In genomic region chr7:107870427-107871000, GRCh38 we compare ENCODE assay signal across 32 cellular contexts.
"Had no signal": no experiment of that assay in that cellular context is flagged by ENCODE, and none has a peak within 500 bp of the region (broad histone marks: within the 10 kb centered on the region; RNA-seq: fewer than 3 reads in every experiment).

No MANE protein-coding gene starts in this region.

- H3K27me3 ChIP-seq: ascending aorta, dorsolateral prefrontal cortex, gastroesophageal sphincter, sigmoid colon, upper lobe of left lung, vagina had no signal

- H3K9me3 ChIP-seq: ascending aorta, gastroesophageal sphincter, neutrophil, sigmoid colon, upper lobe of left lung, vagina had no signal

- H3K4me1 ChIP-seq: ascending aorta, vagina had no signal

- H3K27me3 Mint-ChIP-seq: activated CD8-positive, alpha-beta T cell treated with anti-CD3 and anti-CD28 coated beads for 36 hours; progenitor cell of endocrine pancreas; stimulated activated naive CD8-positive, alpha-beta T cell treated with anti-CD3 and anti-CD28 coated beads, Interleukin-15, amount 100 ng/mL, for 72 hours had no signal

- DNase-seq: activated CD4-positive, alpha-beta T cell treated with anti-CD3 and anti-CD28 coated beads, Interleukin-2, amount 50 U/mL, for 1 hour; activated CD4-positive, CD25-positive, alpha-beta regulatory T cell treated with anti-CD3 and anti-CD28 coated beads, Interleukin-2, amount 50 U/mL, for 72 hours; activated CD8-positive, alpha-beta T cell treated with anti-CD3 and anti-CD28 coated beads for 36 hours; activated effector memory CD4-positive, alpha-beta T cell treated with Interleukin-2 at 50 U/mL for 16 hours; activated naive CD4-positive, alpha-beta T cell treated with Interleukin-2 at 50 U/mL for 16 hours; activated naive CD8-positive, alpha-beta T cell treated with anti-CD3 and anti-CD28 coated beads, Interleukin-2, amount 10 ng/mL, durations not matched to agents 7 days and 5 days; activated T-cell treated with anti-CD3 and anti-CD28 coated beads, Interleukin-2, amount 50 U/mL, for 48 hours; dorsolateral prefrontal cortex; effector memory CD4-positive, alpha-beta T cell; erythroblast; head of caudate nucleus; hippocampal formation; kidney; left colon; mammary epithelial cell; retina; sigmoid colon; small intestine; stimulated activated CD4-positive, alpha-beta T cell treated with anti-CD3 and anti-CD28 coated beads, Interleukin-4, amount 100 ng/mL, for 24 hours; stimulated activated naive CD8-positive, alpha-beta T cell treated with anti-CD3 and anti-CD28 coated beads, Interleukin-15, amount 100 ng/mL, for 72 hours; substantia nigra; upper lobe of left lung had no signal

- ATAC-seq: activated CD8-positive, alpha-beta T cell treated with anti-CD3 and anti-CD28 coated beads for 36 hours; gastroesophageal sphincter; left colon; stimulated activated memory B cell treated with anti-CD40 and anti-IgM and Interleukin-4, amounts not matched to agents 10 μg/mL and 1 μg/mL and 100 μg/mL, for 72 hours; stimulated activated naive CD8-positive, alpha-beta T cell treated with anti-CD3 and anti-CD28 coated beads, Interleukin-15, amount 100 ng/mL, for 72 hours had no signal

- H3K4me3 Mint-ChIP-seq: activated CD8-positive, alpha-beta T cell treated with anti-CD3 and anti-CD28 coated beads for 36 hours; activated naive CD8-positive, alpha-beta T cell treated with anti-CD3 and anti-CD28 coated beads, Interleukin-2, amount 10 ng/mL, durations not matched to agents 7 days and 5 days; brain; nephron; stimulated activated memory B cell treated with anti-CD40 and anti-IgM and Interleukin-4, amounts not matched to agents 10 μg/mL and 1 μg/mL and 100 μg/mL, for 72 hours; stimulated activated naive CD8-positive, alpha-beta T cell treated with anti-CD3 and anti-CD28 coated beads, Interleukin-15, amount 100 ng/mL, for 72 hours had no signal

- H3K4me3 ChIP-seq: ascending aorta, cardiac muscle cell, coronary artery, dorsolateral prefrontal cortex, gastroesophageal sphincter, sigmoid colon, upper lobe of left lung, vagina had no signal

- H3K36me3 ChIP-seq: ascending aorta, cardiac muscle cell, gastroesophageal sphincter, neutrophil, sigmoid colon, upper lobe of left lung, vagina had no signal

- H3K4me1 Mint-ChIP-seq: brain; nephron; stimulated activated memory B cell treated with anti-CD40 and anti-IgM and Interleukin-4, amounts not matched to agents 10 μg/mL and 1 μg/mL and 100 μg/mL, for 72 hours had no signal

- H3K27ac Mint-ChIP-seq: activated CD8-positive, alpha-beta T cell treated with anti-CD3 and anti-CD28 coated beads for 36 hours; activated naive CD8-positive, alpha-beta T cell treated with anti-CD3 and anti-CD28 coated beads, Interleukin-2, amount 10 ng/mL, durations not matched to agents 7 days and 5 days; brain; nephron; progenitor cell of endocrine pancreas; stimulated activated memory B cell treated with anti-CD40 and anti-IgM and Interleukin-4, amounts not matched to agents 10 μg/mL and 1 μg/mL and 100 μg/mL, for 72 hours; stimulated activated naive CD8-positive, alpha-beta T cell treated with anti-CD3 and anti-CD28 coated beads, Interleukin-15, amount 100 ng/mL, for 72 hours had no signal

- H3K36me3 Mint-ChIP-seq: activated naive CD8-positive, alpha-beta T cell treated with anti-CD3 and anti-CD28 coated beads, Interleukin-2, amount 10 ng/mL, durations not matched to agents 7 days and 5 days; brain; stimulated activated memory B cell treated with anti-CD40 and anti-IgM and Interleukin-4, amounts not matched to agents 10 μg/mL and 1 μg/mL and 100 μg/mL, for 72 hours had no signal

- FAIRE-seq: small intestine had no signal

- H3K9me3 Mint-ChIP-seq: activated CD8-positive, alpha-beta T cell treated with anti-CD3 and anti-CD28 coated beads for 36 hours; activated naive CD8-positive, alpha-beta T cell treated with anti-CD3 and anti-CD28 coated beads, Interleukin-2, amount 10 ng/mL, durations not matched to agents 7 days and 5 days; brain; nephron; stimulated activated memory B cell treated with anti-CD40 and anti-IgM and Interleukin-4, amounts not matched to agents 10 μg/mL and 1 μg/mL and 100 μg/mL, for 72 hours; stimulated activated naive CD8-positive, alpha-beta T cell treated with anti-CD3 and anti-CD28 coated beads, Interleukin-15, amount 100 ng/mL, for 72 hours had no signal

- H3K27ac ChIP-seq: ascending aorta, cardiac muscle cell, coronary artery, dorsolateral prefrontal cortex, gastroesophageal sphincter, neutrophil, sigmoid colon, upper lobe of left lung, vagina had no signal
